Comparison of ENCODE assay signal across 18 cellular contexts in genomic region chr12:32353540-32353939, GRCh38. TPM values are rescaled to one million over a fixed set of nuclear protein-coding genes. Genes with fewer than 3 reads are reported as not detected.
A peak's percentile ranks its signal among the peaks of the same experiment; 100 is the strongest.
DNase-seq lines count a peak whose midpoint lies in the region; ATAC-seq and FAIRE-seq lines count a peak whose summit lies in the region.
"Had no signal": no experiment of that assay in that cellular context is flagged by ENCODE, and none has a peak within 500 bp of the region (broad histone marks: within the 10 kb centered on the region; RNA-seq: fewer than 3 reads in every experiment).

No MANE protein-coding gene starts in this region.

- no peak overlapping the region for H2AFZ ChIP-seq in Karpas-422 (ENCODE audit: low read length)

- intact Hi-C loops in activated naive CD4-positive, alpha-beta T cell treated with anti-CD3 and anti-CD28 coated beads for 36 hours (cut with micrococcal nuclease), result no loop called here

- H3K27me3 ChIP-seq in Karpas-422 (ENCODE audit: low read length), result no peaks in the 10 kb centered on the region
- H3K27me3 ChIP-seq: BLaER1 had no signal

- ATAC-seq in GM18517 (IDR thresholded peaks at IDR 0.05; ENCODE audit: unreplicated experiment), result no peak
- no peak for ATAC-seq in HG02884 (IDR thresholded peaks at IDR 0.05; ENCODE audit: unreplicated experiment)
- ATAC-seq: GM12878 had no signal

- no peak overlapping the region for H3K27ac Mint-ChIP-seq in activated naive CD4-positive, alpha-beta T cell treated with anti-CD3 and anti-CD28 coated beads for 36 hours
- H3K27ac Mint-ChIP-seq: CD4-positive, CD25-positive, alpha-beta regulatory T cell had no signal

- H3K9ac ChIP-seq in Karpas-422 (ENCODE audit: low read length), result no peak overlapping the region
- H3K9ac ChIP-seq: BLaER1 had no signal

- H3K9me2 ChIP-seq in Karpas-422 (replicated peaks; ENCODE audit: insufficient read depth, low read length), result no peaks in the 10 kb centered on the region

- no peaks in the 10 kb centered on the region for H3K9me3 ChIP-seq in Karpas-422 (ENCODE audit: low read length)
- H3K9me3 ChIP-seq: BLaER1 had no signal

- no peaks in the 10 kb centered on the region for H3K9me3 Mint-ChIP-seq in activated naive CD4-positive, alpha-beta T cell treated with anti-CD3 and anti-CD28 coated beads for 36 hours
- H3K9me3 Mint-ChIP-seq: CD4-positive, CD25-positive, alpha-beta regulatory T cell; H9 had no signal

- H3K4me3 Mint-ChIP-seq in activated naive CD4-positive, alpha-beta T cell treated with anti-CD3 and anti-CD28 coated beads for 36 hours, result no peak overlapping the region
- H3K4me3 Mint-ChIP-seq: CD4-positive, CD25-positive, alpha-beta regulatory T cell; H9 had no signal

- no peaks in the 10 kb centered on the region for H3K36me3 Mint-ChIP-seq in activated naive CD4-positive, alpha-beta T cell treated with anti-CD3 and anti-CD28 coated beads for 36 hours (ENCODE audit: low read depth)

- peak; percentile 51 for FAIRE-seq in islet of Langerhans (lab: Jason Lieb, UNC)
- FAIRE-seq: GM12878, GM18507, HTR-8/SVneo had no signal

- H3K4me2 ChIP-seq in Karpas-422 (ENCODE audit: low read depth, low read length, poor library complexity, severe bottlenecking), result no peak overlapping the region
- H3K4me2 ChIP-seq: BLaER1 had no signal

- H4K20me1 ChIP-seq in Karpas-422 (ENCODE audit: insufficient read depth, low read depth, low read length), result no peaks in the 10 kb centered on the region
- H4K20me1 ChIP-seq: BLaER1 had no signal

- H3K27me3 Mint-ChIP-seq in activated naive CD4-positive, alpha-beta T cell treated with anti-CD3 and anti-CD28 coated beads for 36 hours (ENCODE audit: low read depth), result no peaks in the 10 kb centered on the region
- H3K27me3 Mint-ChIP-seq: CD4-positive, CD25-positive, alpha-beta regulatory T cell had no signal

- peaks cover 6% of the 10 kb centered on the region; the same call in 1 of the 2 replicates for H3K36me3 ChIP-seq in Karpas-422 (ENCODE audit: insufficient read depth, low read length)

- H3K4me1 Mint-ChIP-seq in activated naive CD4-positive, alpha-beta T cell treated with anti-CD3 and anti-CD28 coated beads for 36 hours (ENCODE audit: low read depth), result no peaks in the 10 kb centered on the region
- H3K4me1 Mint-ChIP-seq: CD4-positive, CD25-positive, alpha-beta regulatory T cell; H9 had no signal

- H3K27ac ChIP-seq in Karpas-422 (ENCODE audit: low read length), result peak overlapping the region; percentile 22; the same call in 1 of the 2 replicates
- H3K27ac ChIP-seq: 22Rv1, BLaER1 had no signal

- no peaks in the 10 kb centered on the region for H3K4me1 ChIP-seq in Karpas-422 (ENCODE audit: low read length)

- no peaks in the 10 kb centered on the region for H3K79me2 ChIP-seq in Karpas-422 (ENCODE audit: low read length)

- H3K4me3 ChIP-seq in Karpas-422 (ENCODE audit: low read length), result no peak overlapping the region
- H3K4me3 ChIP-seq: BLaER1, GM12878 had no signal

- CTCF ChIA-PET in activated naive CD4-positive, alpha-beta T cell treated with anti-CD3 and anti-CD28 coated beads for 36 hours (lab: Charles Lee), result no interaction called here

- peak; percentile 9 for DNase-seq in NCI-H146 (lab: John Stamatoyannopoulos, UW)
- DNase-seq in NCI-H146 treated with DMSO at 0.1 percent for 48 hours (lab: John Stamatoyannopoulos, UW; ENCODE audit: unreplicated experiment), result no peak
- no peak for DNase-seq in Karpas-422
- peak; percentile 62 for DNase-seq in NCI-H69 (lab: John Stamatoyannopoulos, UW)
- no peak for DNase-seq in activated naive CD4-positive, alpha-beta T cell treated with anti-CD3 and anti-CD28 coated beads for 36 hours
- DNase-seq: AML-193; CD4-positive, CD25-positive, alpha-beta regulatory T cell; DMS53; GOT3; H9 had no signal

RNA-seq across cellular contexts. Expression of gene FGD4, which starts 45.8 kb away (rescaled TPM):
- 0.11 TPM in 1 of 2 replicates, not detected in the other for total RNA-seq in Karpas-422 (2014; rRNA removed; shearing (Covaris generic); ENCODE audit: low replicate concordance)
- total RNA-seq in activated naive CD4-positive, alpha-beta T cell treated with anti-CD3 and anti-CD28 coated beads for 36 hours, result under 1 TPM; 0.15 to 0.17 TPM

Comparison
In these comparisons a context has a peak if more than half of its experiments do, and no peak if none do; other contexts are left out.
1. DNase-seq: peak in NCI-H146 (single experiment) and NCI-H69 (single experiment); none in NCI-H146 treated with DMSO at 0.1 percent for 48 hours (single experiment), Karpas-422 (single experiment) and activated naive CD4-positive, alpha-beta T cell treated with anti-CD3 and anti-CD28 coated beads for 36 hours (single experiment).